ENCODE assay signal across 8 cellular contexts in the genomic region with DNA sequence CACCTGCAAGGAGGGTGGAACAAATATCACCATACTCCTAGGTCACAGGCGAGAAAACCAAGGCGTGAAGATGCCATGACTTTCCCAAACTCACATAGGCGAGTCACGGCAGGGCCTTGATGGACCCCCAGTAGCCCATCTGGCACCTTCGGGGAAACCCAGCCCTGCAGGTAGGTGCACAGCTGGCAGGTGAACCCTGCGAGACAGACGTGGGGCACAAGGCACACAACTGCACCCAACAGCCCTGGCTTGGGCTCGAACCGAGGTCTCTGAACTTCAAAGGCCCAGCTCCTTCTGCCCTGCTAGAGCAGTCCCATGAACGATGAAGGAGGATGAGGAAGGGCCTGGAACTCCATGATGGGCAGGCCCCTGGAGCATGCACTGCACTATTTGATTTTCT.
"Had no signal": no experiment of that assay in that cellular context is flagged by ENCODE, and none has a peak within 500 bp of the region (broad histone marks: within the 10 kb centered on the region; RNA-seq: fewer than 3 reads in every experiment).

No MANE protein-coding gene starts in this region.

- DNase-seq: GDM1, GF-D8 had no signal

- H3K4me3 ChIP-seq: GM12878 had no signal

- FAIRE-seq: G401.6, GM12878, GM12891, GM12892, GM18507, GM19239 had no signal
